Comparison of ENCODE assay signal across 27 cellular contexts in genomic region chr22:44894321-44894720, GRCh38.
"Had no signal": no experiment of that assay in that cellular context is flagged by ENCODE, and none has a peak within 500 bp of the region (broad histone marks: within the 10 kb centered on the region; RNA-seq: fewer than 3 reads in every experiment).

No MANE protein-coding gene starts in this region.

- ATAC-seq: activated CD4-positive, CD25-positive, alpha-beta regulatory T cell treated with anti-CD3 and anti-CD28 coated beads, Interleukin-2, amount 50 U/mL, for 24 hours; activated T-helper 17 cell treated with anti-CD3 and anti-CD28 coated beads, Interleukin-2, amount 50 U/mL, for 72 hours; Panc1 had no signal

- H3K4me3 Mint-ChIP-seq: activated CD4-positive, alpha-beta T cell treated with anti-CD3 and anti-CD28 coated beads, Interleukin-2, amount 10 ng/mL, durations not matched to agents 24 days and 14 days; activated naive CD4-positive, alpha-beta T cell treated with anti-CD3 and anti-CD28 coated beads for 36 hours; activated naive CD8-positive, alpha-beta T cell; activated T-helper 17 cell treated with anti-CD3 and anti-CD28 coated beads, Interleukin-2, amount 50 U/mL, for 72 hours; brain; IgD-negative memory B cell had no signal

- H3K9me3 Mint-ChIP-seq: activated CD4-positive, alpha-beta T cell treated with anti-CD3 and anti-CD28 coated beads, Interleukin-2, amount 10 ng/mL, durations not matched to agents 24 days and 14 days; activated naive CD4-positive, alpha-beta T cell treated with anti-CD3 and anti-CD28 coated beads for 36 hours; activated T-helper 17 cell treated with anti-CD3 and anti-CD28 coated beads, Interleukin-2, amount 50 U/mL, for 72 hours; brain; IgD-negative memory B cell had no signal

- H3K36me3 Mint-ChIP-seq: activated naive CD8-positive, alpha-beta T cell; IgD-negative memory B cell had no signal

- H3K27me3 Mint-ChIP-seq: activated CD4-positive, alpha-beta T cell treated with anti-CD3 and anti-CD28 coated beads, Interleukin-2, amount 10 ng/mL, durations not matched to agents 24 days and 14 days; brain; IgD-negative memory B cell had no signal

- H3K4me1 Mint-ChIP-seq: activated CD4-positive, alpha-beta T cell treated with anti-CD3 and anti-CD28 coated beads, Interleukin-2, amount 10 ng/mL, durations not matched to agents 24 days and 14 days; activated T-helper 17 cell treated with anti-CD3 and anti-CD28 coated beads, Interleukin-2, amount 50 U/mL, for 72 hours; brain had no signal

- H3K27ac Mint-ChIP-seq: activated CD4-positive, alpha-beta T cell treated with anti-CD3 and anti-CD28 coated beads, Interleukin-2, amount 10 ng/mL, durations not matched to agents 24 days and 14 days; activated naive CD4-positive, alpha-beta T cell treated with anti-CD3 and anti-CD28 coated beads for 36 hours; activated naive CD8-positive, alpha-beta T cell; activated T-helper 17 cell treated with anti-CD3 and anti-CD28 coated beads, Interleukin-2, amount 50 U/mL, for 72 hours; IgD-negative memory B cell had no signal

- DNase-seq: activated CD4-positive, alpha-beta T cell treated with anti-CD3 and anti-CD28 coated beads, Interleukin-2, amount 10 ng/mL, durations not matched to agents 24 days and 14 days; activated CD4-positive, alpha-beta T cell treated with anti-CD3 and anti-CD28 coated beads, Interleukin-2, amount 50 U/mL, for 48 hours; activated gamma-delta T cell; activated naive CD4-positive, alpha-beta T cell treated with anti-CD3 and anti-CD28 coated beads for 36 hours; activated T-cell treated with anti-CD3 and anti-CD28 coated beads for 4 hours; activated T-cell treated with anti-CD3 and anti-CD28 coated beads, Interleukin-2, amount 50 U/mL, for 48 hours; amygdala; KG1; MV-4-11; NCI-H1092 treated with DMSO at 0.1 percent for 48 hours; NCI-H1417 treated with DMSO at 0.1 percent for 48 hours; NCI-H1694; NCI-H2029; NCI-H345; NCI-H510A; NCI-H526 treated with DMSO at 0.1 percent for 48 hours; NCI-H82; Right ventricle myocardium superior; SJCRH30; SK-N-SH; T-helper 1 cell had no signal
